ENCODE assay signal across 1 cellular context in the genomic region with DNA sequence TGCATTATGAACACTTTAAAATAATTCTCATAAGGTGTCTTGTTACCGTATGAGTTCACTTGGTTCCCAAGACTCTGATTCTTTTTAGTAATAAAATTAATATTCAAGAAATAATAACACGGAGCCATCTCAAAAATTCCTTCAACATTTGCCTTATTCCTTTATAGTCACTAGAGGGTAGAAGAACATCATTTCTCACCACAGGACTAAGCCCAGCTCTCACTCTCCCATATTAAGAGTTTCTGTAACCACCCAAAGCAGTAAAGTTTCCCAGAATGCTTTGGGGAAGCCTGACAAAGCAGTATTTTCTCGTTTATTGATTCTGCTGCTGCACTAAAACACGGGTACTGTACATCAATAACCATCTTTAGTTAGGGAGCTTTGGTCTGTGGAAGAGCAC.
TF ChIP-seq lines count a peak whose summit lies in the region.

No MANE protein-coding gene starts in this region.

TF ChIP-seq in neural cell, 6 proteins besides CTCF, POLR2A, EP300 and RAD21 (continued from another document):
- TF ChIP-seq, protein P1, sequence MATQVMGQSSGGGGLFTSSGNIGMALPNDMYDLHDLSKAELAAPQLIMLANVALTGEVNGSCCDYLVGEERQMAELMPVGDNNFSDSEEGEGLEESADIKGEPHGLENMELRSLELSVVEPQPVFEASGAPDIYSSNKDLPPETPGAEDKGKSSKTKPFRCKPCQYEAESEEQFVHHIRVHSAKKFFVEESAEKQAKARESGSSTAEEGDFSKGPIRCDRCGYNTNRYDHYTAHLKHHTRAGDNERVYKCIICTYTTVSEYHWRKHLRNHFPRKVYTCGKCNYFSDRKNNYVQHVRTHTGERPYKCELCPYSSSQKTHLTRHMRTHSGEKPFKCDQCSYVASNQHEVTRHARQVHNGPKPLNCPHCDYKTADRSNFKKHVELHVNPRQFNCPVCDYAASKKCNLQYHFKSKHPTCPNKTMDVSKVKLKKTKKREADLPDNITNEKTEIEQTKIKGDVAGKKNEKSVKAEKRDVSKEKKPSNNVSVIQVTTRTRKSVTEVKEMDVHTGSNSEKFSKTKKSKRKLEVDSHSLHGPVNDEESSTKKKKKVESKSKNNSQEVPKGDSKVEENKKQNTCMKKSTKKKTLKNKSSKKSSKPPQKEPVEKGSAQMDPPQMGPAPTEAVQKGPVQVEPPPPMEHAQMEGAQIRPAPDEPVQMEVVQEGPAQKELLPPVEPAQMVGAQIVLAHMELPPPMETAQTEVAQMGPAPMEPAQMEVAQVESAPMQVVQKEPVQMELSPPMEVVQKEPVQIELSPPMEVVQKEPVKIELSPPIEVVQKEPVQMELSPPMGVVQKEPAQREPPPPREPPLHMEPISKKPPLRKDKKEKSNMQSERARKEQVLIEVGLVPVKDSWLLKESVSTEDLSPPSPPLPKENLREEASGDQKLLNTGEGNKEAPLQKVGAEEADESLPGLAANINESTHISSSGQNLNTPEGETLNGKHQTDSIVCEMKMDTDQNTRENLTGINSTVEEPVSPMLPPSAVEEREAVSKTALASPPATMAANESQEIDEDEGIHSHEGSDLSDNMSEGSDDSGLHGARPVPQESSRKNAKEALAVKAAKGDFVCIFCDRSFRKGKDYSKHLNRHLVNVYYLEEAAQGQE (IDR thresholded peaks at IDR 0.05; ENCODE audit: borderline replicate concordance): no peak
- TF ChIP-seq TAF1 (IDR thresholded peaks at IDR 0.05; ENCODE audit: low read depth) (no peak), MXI1 (conservative IDR thresholded peaks at IDR 0.05; ENCODE audit: poor library complexity, severe bottlenecking) (no peak)
